In genomic region chr18:48582946-48583345, GRCh38 we compare ENCODE assay signal across 28 cellular contexts.
"Had no signal": no experiment of that assay in that cellular context is flagged by ENCODE, and none has a peak within 500 bp of the region (broad histone marks: within the 10 kb centered on the region; RNA-seq: fewer than 3 reads in every experiment).

No MANE protein-coding gene starts in this region.

- DNase-seq: activated B cell treated with CpG ODN at 0.5 μM for 24 hours; activated CD4-positive, alpha-beta memory T cell treated with anti-CD3 and anti-CD28 coated beads for 36 hours; activated CD4-positive, alpha-beta T cell treated with anti-CD3 and anti-CD28 coated beads for 4 hours; activated CD4-positive, alpha-beta T cell treated with anti-CD3 and anti-CD28 coated beads, Interleukin-2, amount 50 U/mL, for 1 hour; activated CD4-positive, CD25-positive, alpha-beta regulatory T cell treated with anti-CD3 and anti-CD28 coated beads, Interleukin-2, amount 50 U/mL, for 72 hours; activated CD8-positive, alpha-beta memory T cell treated with anti-CD3 and anti-CD28 coated beads, Interleukin-2, amount 50 U/mL, for 4 hours; activated gamma-delta T cell treated with Interleukin-2 at 50 U/mL for 16 hours; activated naive CD4-positive, alpha-beta T cell treated with anti-CD3 and anti-CD28 coated beads for 36 hours; activated T-cell treated with anti-CD3 and anti-CD28 coated beads for 4 hours; activated T-cell treated with anti-CD3 and anti-CD28 coated beads, Interleukin-2, amount 50 U/mL, for 4 hours; adrenal gland; brain microvascular endothelial cell; central memory CD4-positive, alpha-beta T cell; NCI-H1092 treated with DMSO at 0.1 percent for 48 hours; NCI-H1417; NCI-H187 treated with DMSO at 0.1 percent for 48 hours; NCI-H2081 treated with DMSO at 0.1 percent for 48 hours; NCI-H446 treated with DMSO at 0.1 percent for 48 hours; NCI-H524; Peyer's patch; RPMI8226; SIG-M5; T-cell; T-helper 2 cell; T-helper 9 cell had no signal

- H3K9me3 Mint-ChIP-seq: activated T-helper 1 cell treated with anti-CD3 and anti-CD28 coated beads, Interleukin-12 subunit alpha, Interleukin-12 subunit beta, Interleukin-2, Interleukin-4 antibody, amounts not matched to agents 30 ng/mL and 10 ng/mL and 1 ng/mL, durations not matched to agents 14 hours and 24 hours and 36 hours had no signal

- H3K36me3 ChIP-seq: adrenal gland, brain microvascular endothelial cell, Peyer's patch had no signal

- H3K27me3 Mint-ChIP-seq: activated B cell treated with CpG ODN at 0.5 μM for 24 hours; activated CD4-positive, alpha-beta memory T cell treated with anti-CD3 and anti-CD28 coated beads for 36 hours had no signal

- H3K27me3 ChIP-seq: adrenal gland, brain microvascular endothelial cell, Peyer's patch had no signal

- H3K4me1 ChIP-seq: Peyer's patch had no signal

- H3K9me3 ChIP-seq: adrenal gland, Peyer's patch had no signal

- H3K4me3 Mint-ChIP-seq: activated B cell treated with CpG ODN at 0.5 μM for 24 hours; activated CD4-positive, alpha-beta memory T cell treated with anti-CD3 and anti-CD28 coated beads for 36 hours; activated naive CD4-positive, alpha-beta T cell treated with anti-CD3 and anti-CD28 coated beads for 36 hours; activated T-cell treated with anti-CD3 and anti-CD28 coated beads, Interleukin-2, amount 50 U/mL, for 4 hours; activated T-helper 1 cell treated with anti-CD3 and anti-CD28 coated beads, Interleukin-12 subunit alpha, Interleukin-12 subunit beta, Interleukin-2, Interleukin-4 antibody, amounts not matched to agents 30 ng/mL and 10 ng/mL and 1 ng/mL, durations not matched to agents 14 hours and 24 hours and 36 hours; T-cell had no signal

- H3K36me3 Mint-ChIP-seq: activated CD4-positive, alpha-beta memory T cell treated with anti-CD3 and anti-CD28 coated beads for 36 hours; activated naive CD4-positive, alpha-beta T cell treated with anti-CD3 and anti-CD28 coated beads, Interleukin-2, amount 50 U/mL, for 72 hours; T-cell had no signal

- H3K27ac ChIP-seq: adrenal gland, brain microvascular endothelial cell, Peyer's patch, VCaP had no signal

- ATAC-seq: activated naive CD4-positive, alpha-beta T cell treated with anti-CD3 and anti-CD28 coated beads, Interleukin-2, amount 50 U/mL, for 72 hours; activated T-cell treated with anti-CD3 and anti-CD28 coated beads, Interleukin-2, amount 50 U/mL, for 4 hours; T-cell had no signal

- H3K27ac Mint-ChIP-seq: activated B cell treated with CpG ODN at 0.5 μM for 24 hours; activated CD4-positive, alpha-beta memory T cell treated with anti-CD3 and anti-CD28 coated beads for 36 hours; activated naive CD4-positive, alpha-beta T cell treated with anti-CD3 and anti-CD28 coated beads for 36 hours; activated naive CD4-positive, alpha-beta T cell treated with anti-CD3 and anti-CD28 coated beads, Interleukin-2, amount 50 U/mL, for 72 hours; activated T-helper 1 cell treated with anti-CD3 and anti-CD28 coated beads, Interleukin-12 subunit alpha, Interleukin-12 subunit beta, Interleukin-2, Interleukin-4 antibody, amounts not matched to agents 30 ng/mL and 10 ng/mL and 1 ng/mL, durations not matched to agents 14 hours and 24 hours and 36 hours; T-cell had no signal

- H3K4me3 ChIP-seq: adrenal gland, Peyer's patch had no signal

- H3K4me1 Mint-ChIP-seq: activated B cell treated with CpG ODN at 0.5 μM for 24 hours, T-cell had no signal
